In the genomic region with DNA sequence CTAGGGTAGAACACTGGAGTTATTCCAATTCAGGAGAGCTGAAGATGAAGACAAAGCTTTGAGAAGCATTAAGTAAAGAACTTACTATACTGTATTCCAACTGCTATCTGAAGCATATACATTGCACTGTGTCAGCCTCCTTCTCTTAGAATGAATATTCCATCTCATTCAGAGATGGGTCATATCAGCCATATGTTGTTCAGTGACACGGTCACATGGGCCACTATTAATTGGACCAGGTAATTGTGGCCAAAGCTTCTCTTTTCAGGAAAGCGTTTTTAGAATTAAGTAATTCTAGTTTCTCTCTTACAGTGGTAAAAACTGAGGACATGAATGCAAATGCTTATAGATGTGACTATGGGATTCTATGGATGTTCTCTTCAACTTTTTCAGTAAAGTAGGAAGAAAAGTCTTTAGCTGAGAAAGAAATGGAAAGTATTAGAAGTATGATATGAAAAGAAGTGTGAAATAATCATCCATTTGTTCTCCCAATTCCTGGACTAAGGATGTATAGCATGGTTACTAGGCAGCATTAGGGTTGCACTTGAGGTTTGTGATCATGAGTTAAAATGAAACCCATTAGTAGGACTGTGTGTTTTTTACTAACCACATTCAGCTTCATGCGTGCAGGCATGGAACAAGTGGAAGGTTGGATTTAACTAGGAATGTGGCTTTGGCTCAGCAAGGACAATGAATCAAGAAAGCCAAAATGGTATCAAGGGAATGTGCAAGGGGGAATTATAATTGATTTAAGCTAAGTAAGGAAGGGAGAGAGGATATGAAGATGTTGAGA, we compare ENCODE assay signal across 1 cellular context.
TF ChIP-seq lines count a peak whose summit lies in the region.

No MANE protein-coding gene starts in this region.

TF ChIP-seq in GM12878, 131 proteins besides CTCF, POLR2A, EP300 and RAD21 (continued from another document and continues in another):
- TF ChIP-seq, protein P1, sequence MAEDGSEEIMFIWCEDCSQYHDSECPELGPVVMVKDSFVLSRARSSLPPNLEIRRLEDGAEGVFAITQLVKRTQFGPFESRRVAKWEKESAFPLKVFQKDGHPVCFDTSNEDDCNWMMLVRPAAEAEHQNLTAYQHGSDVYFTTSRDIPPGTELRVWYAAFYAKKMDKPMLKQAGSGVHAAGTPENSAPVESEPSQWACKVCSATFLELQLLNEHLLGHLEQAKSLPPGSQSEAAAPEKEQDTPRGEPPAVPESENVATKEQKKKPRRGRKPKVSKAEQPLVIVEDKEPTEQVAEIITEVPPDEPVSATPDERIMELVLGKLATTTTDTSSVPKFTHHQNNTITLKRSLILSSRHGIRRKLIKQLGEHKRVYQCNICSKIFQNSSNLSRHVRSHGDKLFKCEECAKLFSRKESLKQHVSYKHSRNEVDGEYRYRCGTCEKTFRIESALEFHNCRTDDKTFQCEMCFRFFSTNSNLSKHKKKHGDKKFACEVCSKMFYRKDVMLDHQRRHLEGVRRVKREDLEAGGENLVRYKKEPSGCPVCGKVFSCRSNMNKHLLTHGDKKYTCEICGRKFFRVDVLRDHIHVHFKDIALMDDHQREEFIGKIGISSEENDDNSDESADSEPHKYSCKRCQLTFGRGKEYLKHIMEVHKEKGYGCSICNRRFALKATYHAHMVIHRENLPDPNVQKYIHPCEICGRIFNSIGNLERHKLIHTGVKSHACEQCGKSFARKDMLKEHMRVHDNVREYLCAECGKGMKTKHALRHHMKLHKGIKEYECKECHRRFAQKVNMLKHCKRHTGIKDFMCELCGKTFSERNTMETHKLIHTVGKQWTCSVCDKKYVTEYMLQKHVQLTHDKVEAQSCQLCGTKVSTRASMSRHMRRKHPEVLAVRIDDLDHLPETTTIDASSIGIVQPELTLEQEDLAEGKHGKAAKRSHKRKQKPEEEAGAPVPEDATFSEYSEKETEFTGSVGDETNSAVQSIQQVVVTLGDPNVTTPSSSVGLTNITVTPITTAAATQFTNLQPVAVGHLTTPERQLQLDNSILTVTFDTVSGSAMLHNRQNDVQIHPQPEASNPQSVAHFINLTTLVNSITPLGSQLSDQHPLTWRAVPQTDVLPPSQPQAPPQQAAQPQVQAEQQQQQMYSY (CRISPR knock-in tag; IDR thresholded peaks at IDR 0.05), result no peak
- no peak for TF ChIP-seq ZZZ3 (IDR thresholded peaks at IDR 0.05; ENCODE audit: control insufficient read depth, insufficient read length, low read depth)
- TF ChIP-seq BRCA1 (IDR thresholded peaks at IDR 0.05; ENCODE audit: low read depth, low read length), result no peak
- TF ChIP-seq NFIC (IDR thresholded peaks at IDR 0.05; ENCODE audit: low read depth, low read length), result peak; percentile 67; the same call in 1 of the 2 replicates
- TF ChIP-seq, protein P2, sequence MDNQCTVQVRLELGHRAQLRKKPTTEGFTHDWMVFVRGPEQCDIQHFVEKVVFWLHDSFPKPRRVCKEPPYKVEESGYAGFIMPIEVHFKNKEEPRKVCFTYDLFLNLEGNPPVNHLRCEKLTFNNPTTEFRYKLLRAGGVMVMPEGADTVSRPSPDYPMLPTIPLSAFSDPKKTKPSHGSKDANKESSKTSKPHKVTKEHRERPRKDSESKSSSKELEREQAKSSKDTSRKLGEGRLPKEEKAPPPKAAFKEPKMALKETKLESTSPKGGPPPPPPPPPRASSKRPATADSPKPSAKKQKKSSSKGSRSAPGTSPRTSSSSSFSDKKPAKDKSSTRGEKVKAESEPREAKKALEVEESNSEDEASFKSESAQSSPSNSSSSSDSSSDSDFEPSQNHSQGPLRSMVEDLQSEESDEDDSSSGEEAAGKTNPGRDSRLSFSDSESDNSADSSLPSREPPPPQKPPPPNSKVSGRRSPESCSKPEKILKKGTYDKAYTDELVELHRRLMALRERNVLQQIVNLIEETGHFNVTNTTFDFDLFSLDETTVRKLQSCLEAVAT (IDR thresholded peaks at IDR 0.05), result no peak
- TF ChIP-seq, protein P3, sequence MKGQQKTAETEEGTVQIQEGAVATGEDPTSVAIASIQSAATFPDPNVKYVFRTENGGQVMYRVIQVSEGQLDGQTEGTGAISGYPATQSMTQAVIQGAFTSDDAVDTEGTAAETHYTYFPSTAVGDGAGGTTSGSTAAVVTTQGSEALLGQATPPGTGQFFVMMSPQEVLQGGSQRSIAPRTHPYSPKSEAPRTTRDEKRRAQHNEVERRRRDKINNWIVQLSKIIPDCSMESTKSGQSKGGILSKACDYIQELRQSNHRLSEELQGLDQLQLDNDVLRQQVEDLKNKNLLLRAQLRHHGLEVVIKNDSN (IDR thresholded peaks at IDR 0.05; ENCODE audit: borderline replicate concordance, extremely low read length, insufficient read depth, low read depth, low read length), result no peak
- TF ChIP-seq RBBP5 (conservative IDR thresholded peaks at IDR 0.05), result no peak
- no peak for TF ChIP-seq CHD2 (IDR thresholded peaks at IDR 0.05; ENCODE audit: borderline replicate concordance, low read depth, low read length)
- no peak for TF ChIP-seq TCF7 (IDR thresholded peaks at IDR 0.05; ENCODE audit: borderline replicate concordance)
- TF ChIP-seq, protein P4, sequence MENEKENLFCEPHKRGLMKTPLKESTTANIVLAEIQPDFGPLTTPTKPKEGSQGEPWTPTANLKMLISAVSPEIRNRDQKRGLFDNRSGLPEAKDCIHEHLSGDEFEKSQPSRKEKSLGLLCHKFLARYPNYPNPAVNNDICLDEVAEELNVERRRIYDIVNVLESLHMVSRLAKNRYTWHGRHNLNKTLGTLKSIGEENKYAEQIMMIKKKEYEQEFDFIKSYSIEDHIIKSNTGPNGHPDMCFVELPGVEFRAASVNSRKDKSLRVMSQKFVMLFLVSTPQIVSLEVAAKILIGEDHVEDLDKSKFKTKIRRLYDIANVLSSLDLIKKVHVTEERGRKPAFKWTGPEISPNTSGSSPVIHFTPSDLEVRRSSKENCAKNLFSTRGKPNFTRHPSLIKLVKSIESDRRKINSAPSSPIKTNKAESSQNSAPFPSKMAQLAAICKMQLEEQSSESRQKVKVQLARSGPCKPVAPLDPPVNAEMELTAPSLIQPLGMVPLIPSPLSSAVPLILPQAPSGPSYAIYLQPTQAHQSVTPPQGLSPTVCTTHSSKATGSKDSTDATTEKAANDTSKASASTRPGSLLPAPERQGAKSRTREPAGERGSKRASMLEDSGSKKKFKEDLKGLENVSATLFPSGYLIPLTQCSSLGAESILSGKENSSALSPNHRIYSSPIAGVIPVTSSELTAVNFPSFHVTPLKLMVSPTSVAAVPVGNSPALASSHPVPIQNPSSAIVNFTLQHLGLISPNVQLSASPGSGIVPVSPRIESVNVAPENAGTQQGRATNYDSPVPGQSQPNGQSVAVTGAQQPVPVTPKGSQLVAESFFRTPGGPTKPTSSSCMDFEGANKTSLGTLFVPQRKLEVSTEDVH (IDR thresholded peaks at IDR 0.05; ENCODE audit: low read depth, partially characterized antibody), result no peak
- TF ChIP-seq, protein P5, sequence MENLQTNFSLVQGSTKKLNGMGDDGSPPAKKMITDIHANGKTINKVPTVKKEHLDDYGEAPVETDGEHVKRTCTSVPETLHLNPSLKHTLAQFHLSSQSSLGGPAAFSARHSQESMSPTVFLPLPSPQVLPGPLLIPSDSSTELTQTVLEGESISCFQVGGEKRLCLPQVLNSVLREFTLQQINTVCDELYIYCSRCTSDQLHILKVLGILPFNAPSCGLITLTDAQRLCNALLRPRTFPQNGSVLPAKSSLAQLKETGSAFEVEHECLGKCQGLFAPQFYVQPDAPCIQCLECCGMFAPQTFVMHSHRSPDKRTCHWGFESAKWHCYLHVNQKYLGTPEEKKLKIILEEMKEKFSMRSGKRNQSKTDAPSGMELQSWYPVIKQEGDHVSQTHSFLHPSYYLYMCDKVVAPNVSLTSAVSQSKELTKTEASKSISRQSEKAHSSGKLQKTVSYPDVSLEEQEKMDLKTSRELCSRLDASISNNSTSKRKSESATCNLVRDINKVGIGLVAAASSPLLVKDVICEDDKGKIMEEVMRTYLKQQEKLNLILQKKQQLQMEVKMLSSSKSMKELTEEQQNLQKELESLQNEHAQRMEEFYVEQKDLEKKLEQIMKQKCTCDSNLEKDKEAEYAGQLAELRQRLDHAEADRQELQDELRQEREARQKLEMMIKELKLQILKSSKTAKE (IDR thresholded peaks at IDR 0.05; ENCODE audit: low read depth, poor library complexity, severe bottlenecking), result no peak
- TF ChIP-seq, protein P6, sequence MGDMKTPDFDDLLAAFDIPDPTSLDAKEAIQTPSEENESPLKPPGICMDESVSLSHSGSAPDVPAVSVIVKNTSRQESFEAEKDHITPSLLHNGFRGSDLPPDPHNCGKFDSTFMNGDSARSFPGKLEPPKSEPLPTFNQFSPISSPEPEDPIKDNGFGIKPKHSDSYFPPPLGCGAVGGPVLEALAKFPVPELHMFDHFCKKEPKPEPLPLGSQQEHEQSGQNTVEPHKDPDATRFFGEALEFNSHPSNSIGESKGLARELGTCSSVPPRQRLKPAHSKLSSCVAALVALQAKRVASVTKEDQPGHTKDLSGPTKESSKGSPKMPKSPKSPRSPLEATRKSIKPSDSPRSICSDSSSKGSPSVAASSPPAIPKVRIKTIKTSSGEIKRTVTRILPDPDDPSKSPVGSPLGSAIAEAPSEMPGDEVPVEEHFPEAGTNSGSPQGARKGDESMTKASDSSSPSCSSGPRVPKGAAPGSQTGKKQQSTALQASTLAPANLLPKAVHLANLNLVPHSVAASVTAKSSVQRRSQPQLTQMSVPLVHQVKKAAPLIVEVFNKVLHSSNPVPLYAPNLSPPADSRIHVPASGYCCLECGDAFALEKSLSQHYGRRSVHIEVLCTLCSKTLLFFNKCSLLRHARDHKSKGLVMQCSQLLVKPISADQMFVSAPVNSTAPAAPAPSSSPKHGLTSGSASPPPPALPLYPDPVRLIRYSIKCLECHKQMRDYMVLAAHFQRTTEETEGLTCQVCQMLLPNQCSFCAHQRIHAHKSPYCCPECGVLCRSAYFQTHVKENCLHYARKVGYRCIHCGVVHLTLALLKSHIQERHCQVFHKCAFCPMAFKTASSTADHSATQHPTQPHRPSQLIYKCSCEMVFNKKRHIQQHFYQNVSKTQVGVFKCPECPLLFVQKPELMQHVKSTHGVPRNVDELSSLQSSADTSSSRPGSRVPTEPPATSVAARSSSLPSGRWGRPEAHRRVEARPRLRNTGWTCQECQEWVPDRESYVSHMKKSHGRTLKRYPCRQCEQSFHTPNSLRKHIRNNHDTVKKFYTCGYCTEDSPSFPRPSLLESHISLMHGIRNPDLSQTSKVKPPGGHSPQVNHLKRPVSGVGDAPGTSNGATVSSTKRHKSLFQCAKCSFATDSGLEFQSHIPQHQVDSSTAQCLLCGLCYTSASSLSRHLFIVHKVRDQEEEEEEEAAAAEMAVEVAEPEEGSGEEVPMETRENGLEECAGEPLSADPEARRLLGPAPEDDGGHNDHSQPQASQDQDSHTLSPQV (IDR thresholded peaks at IDR 0.05), result no peak
- TF ChIP-seq, protein P7, sequence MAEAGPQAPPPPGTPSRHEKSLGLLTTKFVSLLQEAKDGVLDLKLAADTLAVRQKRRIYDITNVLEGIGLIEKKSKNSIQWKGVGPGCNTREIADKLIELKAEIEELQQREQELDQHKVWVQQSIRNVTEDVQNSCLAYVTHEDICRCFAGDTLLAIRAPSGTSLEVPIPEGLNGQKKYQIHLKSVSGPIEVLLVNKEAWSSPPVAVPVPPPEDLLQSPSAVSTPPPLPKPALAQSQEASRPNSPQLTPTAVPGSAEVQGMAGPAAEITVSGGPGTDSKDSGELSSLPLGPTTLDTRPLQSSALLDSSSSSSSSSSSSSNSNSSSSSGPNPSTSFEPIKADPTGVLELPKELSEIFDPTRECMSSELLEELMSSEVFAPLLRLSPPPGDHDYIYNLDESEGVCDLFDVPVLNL (IDR thresholded peaks at IDR 0.05; ENCODE audit: low read depth, low read length), result no peak
- TF ChIP-seq SIX5 (IDR thresholded peaks at IDR 0.05; ENCODE audit: low read depth, low read length, severe bottlenecking), result no peak
- 0 out of 4 replicates have a peak, but pooled peaks of 1 of the 2 experiments have one; percentile 6 for TF ChIP-seq SRF (IDR thresholded peaks at IDR 0.05; ENCODE audit: low read depth in 2 of 2, low read length in 2 of 2)
- TF ChIP-seq, protein P8, sequence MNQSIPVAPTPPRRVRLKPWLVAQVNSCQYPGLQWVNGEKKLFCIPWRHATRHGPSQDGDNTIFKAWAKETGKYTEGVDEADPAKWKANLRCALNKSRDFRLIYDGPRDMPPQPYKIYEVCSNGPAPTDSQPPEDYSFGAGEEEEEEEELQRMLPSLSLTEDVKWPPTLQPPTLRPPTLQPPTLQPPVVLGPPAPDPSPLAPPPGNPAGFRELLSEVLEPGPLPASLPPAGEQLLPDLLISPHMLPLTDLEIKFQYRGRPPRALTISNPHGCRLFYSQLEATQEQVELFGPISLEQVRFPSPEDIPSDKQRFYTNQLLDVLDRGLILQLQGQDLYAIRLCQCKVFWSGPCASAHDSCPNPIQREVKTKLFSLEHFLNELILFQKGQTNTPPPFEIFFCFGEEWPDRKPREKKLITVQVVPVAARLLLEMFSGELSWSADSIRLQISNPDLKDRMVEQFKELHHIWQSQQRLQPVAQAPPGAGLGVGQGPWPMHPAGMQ (IDR thresholded peaks at IDR 0.05; ENCODE audit: borderline replicate concordance), result no peak
- no peak for TF ChIP-seq POLR2AphosphoS2 (IDR thresholded peaks at IDR 0.05; ENCODE audit: low read depth, low read length)
- TF ChIP-seq EGR1 (IDR thresholded peaks at IDR 0.05; ENCODE audit: borderline replicate concordance in 1 of 2, low read depth in 2 of 2, low read length in 2 of 2), result no peak
- no peak for TF ChIP-seq SUPT20H (IDR thresholded peaks at IDR 0.05; ENCODE audit: borderline replicate concordance, control insufficient read depth, low read depth, low read length)
- 0 out of 3 replicates have a peak, but pooled peaks have one; percentile 27 for TF ChIP-seq POU2F2 (IDR thresholded peaks at IDR 0.05; ENCODE audit: borderline replicate concordance, low read depth, low read length)
- TF ChIP-seq SUZ12 (IDR thresholded peaks at IDR 0.05; ENCODE audit: unreplicated experiment), result no peak
- TF ChIP-seq RELA (IDR thresholded peaks at IDR 0.05; ENCODE audit: borderline replicate concordance, partially characterized antibody), result no peak
- peak; percentile 90 for TF ChIP-seq BCL11A (IDR thresholded peaks at IDR 0.05; ENCODE audit: low read depth, low read length)
- no peak for TF ChIP-seq PAX5 (IDR thresholded peaks at IDR 0.05; ENCODE audit: borderline replicate concordance, low read depth, low read length)
- no peak for TF ChIP-seq ZSCAN29 (IDR thresholded peaks at IDR 0.05)
- TF ChIP-seq RAD51 (IDR thresholded peaks at IDR 0.05), result peak; percentile 61; the same call in 1 of the 2 replicates
- peak; percentile 90 for TF ChIP-seq EED (IDR thresholded peaks at IDR 0.05; ENCODE audit: low read depth)
- TF ChIP-seq NBN (IDR thresholded peaks at IDR 0.05), result no peak
- TF ChIP-seq TAF1 (IDR thresholded peaks at IDR 0.05; ENCODE audit: borderline replicate concordance, low read depth, low read length), result no peak
- TF ChIP-seq NR2C1 (IDR thresholded peaks at IDR 0.05), result no peak
- TF ChIP-seq IRF4 (IDR thresholded peaks at IDR 0.05; ENCODE audit: low read depth, low read length), result peak; percentile 77
- no peak for TF ChIP-seq NFXL1 (IDR thresholded peaks at IDR 0.05; ENCODE audit: borderline replicate concordance)
- TF ChIP-seq SIN3A (IDR thresholded peaks at IDR 0.05; ENCODE audit: low read depth, low read length), result no peak
- no peak for TF ChIP-seq BACH1 (IDR thresholded peaks at IDR 0.05; ENCODE audit: borderline replicate concordance)
- no peak for TF ChIP-seq NR2C2 (IDR thresholded peaks at IDR 0.05; ENCODE audit: borderline replicate concordance, control insufficient read depth, insufficient read length, low read depth)
- no peak for TF ChIP-seq ZBED1 (IDR thresholded peaks at IDR 0.05; ENCODE audit: borderline replicate concordance)
- no peak for TF ChIP-seq KDM1A (IDR thresholded peaks at IDR 0.05; ENCODE audit: borderline replicate concordance)
